In the genomic region with DNA sequence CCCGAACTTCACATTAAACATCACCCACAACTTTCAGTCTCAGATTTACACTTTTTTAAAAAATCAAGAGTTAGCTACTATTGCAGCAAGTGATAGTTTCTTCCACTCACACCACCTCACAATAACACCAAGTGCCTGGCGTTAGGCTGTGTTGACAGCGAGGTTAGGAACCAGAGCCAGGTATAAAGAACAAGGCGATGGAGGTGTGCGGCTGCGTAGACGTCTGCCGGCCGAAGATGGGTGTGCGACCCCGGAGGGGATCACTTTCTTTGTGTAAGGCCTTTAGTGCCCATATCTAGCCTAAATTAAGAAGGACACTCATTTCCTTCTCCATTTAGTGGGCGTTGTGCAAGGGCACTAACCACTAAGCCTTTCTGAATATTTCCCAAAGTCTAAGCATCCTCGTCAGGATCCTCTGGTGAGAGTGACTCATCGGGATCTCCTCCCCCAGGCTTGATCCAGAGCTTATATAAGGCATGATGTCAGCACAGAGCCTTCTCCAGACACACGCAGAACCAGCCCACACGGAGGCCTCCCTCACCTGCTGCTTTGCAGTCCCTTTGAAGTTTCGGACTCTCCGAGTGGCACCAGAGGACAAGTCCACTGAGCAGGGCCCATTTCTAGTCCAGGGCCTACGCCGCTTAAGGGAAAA, we compare ENCODE assay signal across 1 cellular context.
A peak's percentile ranks its signal among the peaks of the same experiment; 100 is the strongest.
TF ChIP-seq lines count a peak whose summit lies in the region.

No MANE protein-coding gene starts in this region.

TF ChIP-seq in HCT116, 20 proteins besides CTCF, POLR2A, EP300 and RAD21 (continued from another document):
- TF ChIP-seq, protein P1, sequence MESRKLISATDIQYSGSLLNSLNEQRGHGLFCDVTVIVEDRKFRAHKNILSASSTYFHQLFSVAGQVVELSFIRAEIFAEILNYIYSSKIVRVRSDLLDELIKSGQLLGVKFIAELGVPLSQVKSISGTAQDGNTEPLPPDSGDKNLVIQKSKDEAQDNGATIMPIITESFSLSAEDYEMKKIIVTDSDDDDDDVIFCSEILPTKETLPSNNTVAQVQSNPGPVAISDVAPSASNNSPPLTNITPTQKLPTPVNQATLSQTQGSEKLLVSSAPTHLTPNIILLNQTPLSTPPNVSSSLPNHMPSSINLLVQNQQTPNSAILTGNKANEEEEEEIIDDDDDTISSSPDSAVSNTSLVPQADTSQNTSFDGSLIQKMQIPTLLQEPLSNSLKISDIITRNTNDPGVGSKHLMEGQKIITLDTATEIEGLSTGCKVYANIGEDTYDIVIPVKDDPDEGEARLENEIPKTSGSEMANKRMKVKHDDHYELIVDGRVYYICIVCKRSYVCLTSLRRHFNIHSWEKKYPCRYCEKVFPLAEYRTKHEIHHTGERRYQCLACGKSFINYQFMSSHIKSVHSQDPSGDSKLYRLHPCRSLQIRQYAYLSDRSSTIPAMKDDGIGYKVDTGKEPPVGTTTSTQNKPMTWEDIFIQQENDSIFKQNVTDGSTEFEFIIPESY (IDR thresholded peaks at IDR 0.05; ENCODE audit: extremely low read depth, insufficient replicate concordance, low read length): no peak
- TF ChIP-seq SP1 (IDR thresholded peaks at IDR 0.05; ENCODE audit: low read depth) (no peak), YY1 (IDR thresholded peaks at IDR 0.05; ENCODE audit: extremely low read depth, insufficient replicate concordance, low read depth, low read length) (no peak), JUND (IDR thresholded peaks at IDR 0.05) (0 out of 2 replicates have a peak, but pooled peaks have one; percentile 29), CBX3 (IDR thresholded peaks at IDR 0.05; ENCODE audit: low read depth) (no peak), EGR1 (IDR thresholded peaks at IDR 0.05; ENCODE audit: low read depth) (no peak), SRF (IDR thresholded peaks at IDR 0.05; ENCODE audit: low read depth) (no peak), EZH2phosphoT487 (IDR thresholded peaks at IDR 0.05; ENCODE audit: borderline replicate concordance) (no peak), POLR2AphosphoS5 (IDR thresholded peaks at IDR 0.05; ENCODE audit: low read depth, low read length) (no peak), TCF7L2 (IDR thresholded peaks at IDR 0.05; ENCODE audit: borderline replicate concordance, extremely low read depth, insufficient read depth, insufficient read length) (peak; percentile 41), ZNF274 (IDR thresholded peaks at IDR 0.05; ENCODE audit: low read depth, low read length) (no peak), ZFX (IDR thresholded peaks at IDR 0.05) (no peak)
- TF ChIP-seq, protein P2, sequence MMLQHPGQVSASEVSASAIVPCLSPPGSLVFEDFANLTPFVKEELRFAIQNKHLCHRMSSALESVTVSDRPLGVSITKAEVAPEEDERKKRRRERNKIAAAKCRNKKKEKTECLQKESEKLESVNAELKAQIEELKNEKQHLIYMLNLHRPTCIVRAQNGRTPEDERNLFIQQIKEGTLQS (IDR thresholded peaks at IDR 0.05): no peak; the same call in 1 of the 2 replicates
